ENCODE assay signal across 30 cellular contexts in genomic region chr13:79999601-80000000, GRCh38.
"Had no signal": no experiment of that assay in that cellular context is flagged by ENCODE, and none has a peak within 500 bp of the region (broad histone marks: within the 10 kb centered on the region; RNA-seq: fewer than 3 reads in every experiment).

No MANE protein-coding gene starts in this region.

- H3K36me3 ChIP-seq: ascending aorta, MG63 had no signal

- H3K4me1 Mint-ChIP-seq: activated CD4-positive, alpha-beta T cell treated with anti-CD3 and anti-CD28 coated beads, Interleukin-2, amount 10 ng/mL, durations not matched to agents 7 days and 5 days; activated naive CD8-positive, alpha-beta T cell treated with anti-CD3 and anti-CD28 coated beads, Interleukin-2, amount 50 U/mL, for 24 hours; T-cell had no signal

- H3K36me3 Mint-ChIP-seq: activated CD4-positive, alpha-beta memory T cell treated with anti-CD3 and anti-CD28 coated beads for 36 hours; activated naive CD4-positive, alpha-beta T cell treated with anti-CD3 and anti-CD28 coated beads, Interleukin-2, amount 50 U/mL, for 72 hours; T-cell had no signal

- H3K27me3 ChIP-seq: ascending aorta, body of pancreas, MG63 had no signal

- H3K4me3 ChIP-seq: ascending aorta, body of pancreas, K562, MG63, PC-9 had no signal

- H3K27ac Mint-ChIP-seq: activated CD4-positive, alpha-beta memory T cell treated with anti-CD3 and anti-CD28 coated beads for 36 hours; activated CD4-positive, alpha-beta T cell treated with anti-CD3 and anti-CD28 coated beads, Interleukin-2, amount 10 ng/mL, durations not matched to agents 7 days and 5 days; activated naive CD4-positive, alpha-beta T cell treated with anti-CD3 and anti-CD28 coated beads, Interleukin-2, amount 50 U/mL, for 72 hours; activated naive CD8-positive, alpha-beta T cell treated with anti-CD3 and anti-CD28 coated beads, Interleukin-2, amount 50 U/mL, for 24 hours; T-cell had no signal

- H3K4me1 ChIP-seq: ascending aorta, body of pancreas had no signal

- H3K27me3 Mint-ChIP-seq: activated CD4-positive, alpha-beta memory T cell treated with anti-CD3 and anti-CD28 coated beads for 36 hours; activated CD4-positive, alpha-beta T cell treated with anti-CD3 and anti-CD28 coated beads, Interleukin-2, amount 10 ng/mL, durations not matched to agents 7 days and 5 days; activated naive CD8-positive, alpha-beta T cell treated with anti-CD3 and anti-CD28 coated beads, Interleukin-2, amount 50 U/mL, for 24 hours; T-cell had no signal

- DNase-seq: activated CD4-positive, alpha-beta memory T cell treated with anti-CD3 and anti-CD28 coated beads for 36 hours; activated CD4-positive, alpha-beta T cell treated with anti-CD3 and anti-CD28 coated beads, Interleukin-2, amount 10 ng/mL, durations not matched to agents 7 days and 5 days; activated CD4-positive, CD25-positive, alpha-beta regulatory T cell; activated CD8-positive, alpha-beta memory T cell treated with anti-CD3 and anti-CD28 coated beads for 24 hours; activated effector memory CD4-positive, alpha-beta T cell treated with anti-CD3 and anti-CD28 coated beads, Interleukin-2, amount 50 U/mL, for 16 hours; activated naive CD4-positive, alpha-beta T cell treated with Interleukin-2 at 50 U/mL for 16 hours; activated naive CD8-positive, alpha-beta T cell treated with anti-CD3 and anti-CD28 coated beads, Interleukin-2, amount 50 U/mL, for 24 hours; activated T-cell treated with anti-CD3 and anti-CD28 coated beads, Interleukin-2, amount 50 U/mL, for 4 hours; amniotic stem cell; body of pancreas; central memory CD4-positive, alpha-beta T cell; MG63; NCI-H1048; NCI-H146; NCI-H187 treated with DMSO at 0.1 percent for 48 hours; NCI-H2081 treated with DMSO at 0.1 percent for 48 hours; NCI-H2227 treated with DMSO at 0.1 percent for 48 hours; NCI-H446 treated with DMSO at 0.1 percent for 48 hours; NCI-H524 treated with DMSO at 0.1 percent for 48 hours; NCI-H774; PC-9; SHP77 treated with DMSO at 0.1 percent for 48 hours; T-cell; T-helper 2 cell; T1000 had no signal

- H3K4me2 ChIP-seq: PC-9 had no signal

- FAIRE-seq: bronchial epithelial cell, K562 had no signal

- H3K9me3 Mint-ChIP-seq: activated CD4-positive, alpha-beta memory T cell treated with anti-CD3 and anti-CD28 coated beads for 36 hours; activated CD4-positive, alpha-beta T cell treated with anti-CD3 and anti-CD28 coated beads, Interleukin-2, amount 10 ng/mL, durations not matched to agents 7 days and 5 days; activated naive CD8-positive, alpha-beta T cell treated with anti-CD3 and anti-CD28 coated beads, Interleukin-2, amount 50 U/mL, for 24 hours; T-cell had no signal

- H3K27ac ChIP-seq: ascending aorta, body of pancreas, PC-9, VCaP had no signal

- ATAC-seq: activated naive CD4-positive, alpha-beta T cell treated with anti-CD3 and anti-CD28 coated beads, Interleukin-2, amount 50 U/mL, for 72 hours; activated naive CD8-positive, alpha-beta T cell treated with anti-CD3 and anti-CD28 coated beads, Interleukin-2, amount 50 U/mL, for 24 hours; activated T-cell treated with anti-CD3 and anti-CD28 coated beads, Interleukin-2, amount 50 U/mL, for 4 hours; body of pancreas; K562; T-cell had no signal

- H3K9me3 ChIP-seq: ascending aorta, body of pancreas, MG63 had no signal

- H3K4me3 Mint-ChIP-seq: activated CD4-positive, alpha-beta memory T cell treated with anti-CD3 and anti-CD28 coated beads for 36 hours; activated CD4-positive, alpha-beta T cell treated with anti-CD3 and anti-CD28 coated beads, Interleukin-2, amount 10 ng/mL, durations not matched to agents 7 days and 5 days; activated naive CD8-positive, alpha-beta T cell treated with anti-CD3 and anti-CD28 coated beads, Interleukin-2, amount 50 U/mL, for 24 hours; activated T-cell treated with anti-CD3 and anti-CD28 coated beads, Interleukin-2, amount 50 U/mL, for 4 hours; T-cell had no signal

- H2AFZ ChIP-seq: PC-9 had no signal
